1 cellular context compared by ENCODE assay signal in genomic region chr10:89690027-89690426, GRCh38.
TF ChIP-seq lines count a peak whose summit lies in the region.

No MANE protein-coding gene starts in this region.

TF ChIP-seq in K562, 482 proteins besides CTCF, POLR2A, EP300 and RAD21 (continued from another document):
- TF ChIP-seq ZNF639 (CRISPR knock-in tag; conservative IDR thresholded peaks at IDR 0.05 in 1 of 2, IDR thresholded peaks at IDR 0.05 in 1 of 2): no peak
